Comparison of ENCODE assay signal across 8 cellular contexts in the genomic region with DNA sequence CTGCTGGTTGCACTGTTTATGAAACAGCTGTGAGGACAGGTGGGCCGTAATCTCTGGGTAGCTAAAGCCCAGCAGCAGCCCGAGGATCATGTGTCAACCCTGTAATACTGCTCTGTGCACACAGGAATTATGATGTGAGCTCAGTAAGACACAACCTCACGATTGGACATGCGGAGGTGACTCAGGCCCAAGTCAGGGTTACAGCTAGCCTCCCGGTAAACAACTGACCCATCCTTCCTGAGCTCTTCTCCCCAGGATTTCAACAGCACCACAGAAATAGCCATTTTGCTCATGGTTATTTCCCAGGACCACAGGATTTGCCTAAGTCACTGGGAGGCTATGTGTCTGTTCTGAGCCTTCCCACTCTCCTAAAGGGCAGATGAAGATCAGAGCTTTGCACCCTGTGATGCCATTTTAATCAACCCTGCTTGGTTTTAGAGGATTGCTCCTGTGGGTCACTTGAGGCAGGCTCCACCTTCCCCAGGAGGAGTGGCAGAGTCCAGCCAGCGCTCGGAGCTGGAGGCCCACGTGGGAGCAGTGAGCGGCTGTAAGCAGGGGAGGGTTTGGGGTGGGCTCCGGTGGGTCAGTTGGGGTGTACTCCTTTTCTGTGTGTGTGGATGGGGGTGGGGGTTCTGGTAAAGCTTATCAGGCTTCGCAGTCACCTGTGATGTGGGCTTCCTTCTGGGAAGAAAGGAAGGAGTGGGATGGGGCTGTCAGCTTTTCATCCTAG. TPM values are rescaled to one million over a fixed set of nuclear protein-coding genes. Genes with fewer than 3 reads are reported as not detected.
DNase-seq lines count a peak whose midpoint lies in the region; ATAC-seq and TF ChIP-seq lines count a peak whose summit lies in the region.

A gene (plus strand): TSS at position 363 of the 730 bp plus-strand sequence. CDS start 6,256 bp downstream, outside the sequence.

- H3K79me2 ChIP-seq in fibroblast of lung (ENCODE audit: control insufficient read depth, insufficient read depth, low read length) = peaks cover 17% of the 10 kb centered on the region

- H3K9ac ChIP-seq in fibroblast of lung (ENCODE audit: insufficient read depth, low read length) = peak within 1 kb of the TSS; percentile 63

- H3K4me2 ChIP-seq in fibroblast of lung (ENCODE audit: extremely low read depth, insufficient read depth, low read length) = peak within 1 kb of the TSS; percentile 86

- H4K20me1 ChIP-seq in fibroblast of lung (ENCODE audit: control insufficient read depth, extremely low read depth, insufficient read depth, low read length) = no peaks in the 10 kb centered on the region

- no peaks in the 10 kb centered on the region for H3K9me3 ChIP-seq in BE2C
- no peaks in the 10 kb centered on the region for H3K9me3 ChIP-seq in fibroblast of lung (ENCODE audit: control insufficient read depth, insufficient read depth, low read depth, low read length)

- H3K4me3 ChIP-seq in BE2C (ENCODE audit: low read depth, low read length) = peak within 1 kb of the TSS; percentile 67
- peak within 1 kb of the TSS; percentile 75 for H3K4me3 ChIP-seq in WI38 (ENCODE audit: low read depth, low read length)
- peak within 1 kb of the TSS; percentile 18 to 63 (median 34) for H3K4me3 ChIP-seq in fibroblast of lung (replicated peaks in 1 of 4; ENCODE audit: control extremely low read depth in 1 of 4, insufficient read depth in 1 of 4, low read depth in 3 of 4, low read length in 4 of 4)

- H3K4me1 ChIP-seq in BE2C (peaks cover 4% of the 10 kb centered on the region; the same call in 1 of the 2 replicates), fibroblast of lung (ENCODE audit: control insufficient read depth, extremely low read depth, insufficient read depth, low read length) (peaks cover 16% of the 10 kb centered on the region)

- TF ChIP-seq CTCF in BE2C (IDR thresholded peaks at IDR 0.05; ENCODE audit: low read depth, low read length) (no peak), WI38 (IDR thresholded peaks at IDR 0.05; ENCODE audit: low read depth, low read length) (no peak), fibroblast of lung (conservative IDR thresholded peaks at IDR 0.05 in 1 of 2, IDR thresholded peaks at IDR 0.05 in 1 of 2; ENCODE audit: low read depth in 1 of 2, low read length in 2 of 2) (no peak)

- no peaks in the 10 kb centered on the region for H3K36me3 ChIP-seq in BE2C
- no peaks in the 10 kb centered on the region for H3K36me3 ChIP-seq in fibroblast of lung (ENCODE audit: control insufficient read depth, insufficient read depth, low read length)

- peak; percentile 28 for ATAC-seq in GM19023 (IDR thresholded peaks at IDR 0.05; ENCODE audit: unreplicated experiment)
- ATAC-seq in HG02678 (IDR thresholded peaks at IDR 0.05; ENCODE audit: unreplicated experiment) = no peak
- ATAC-seq in GM21737 (IDR thresholded peaks at IDR 0.05; ENCODE audit: unreplicated experiment) = no peak

- H3K27ac ChIP-seq in fibroblast of lung (ENCODE audit: insufficient read depth, low read length) = peak within 1 kb of the TSS; percentile 82

- H3K27me3 ChIP-seq in BE2C (no peaks in the 10 kb centered on the region), fibroblast of lung (ENCODE audit: control insufficient read depth, insufficient read depth, low read length) (no peaks in the 10 kb centered on the region)

- peak within 1 kb of the TSS; percentile 50 for H2AFZ ChIP-seq in fibroblast of lung (ENCODE audit: low read length)

- DNase-seq in BE2C = no peak
- peak; percentile 63 to 91 (median 69) for DNase-seq in NCI-H1417 (lab: John Stamatoyannopoulos, UW)
- peak; percentile 90 to 93 for DNase-seq in fibroblast of lung (ENCODE audit: low read depth in 2 of 2)
- DNase-seq in pons (ENCODE audit: low spot score) = peak; percentile 50

RNA-seq across cellular contexts. Expression of the gene that starts here (rescaled TPM):
- polyA plus RNA-seq in BE2C (2012; ENCODE audit: insufficient read depth, insufficient read length, low read depth) = 11.3 TPM
- total RNA-seq in fibroblast of lung = 6.2 and 24.9 TPM in 2 replicates
- 11.3 and 18.1 TPM in 2 replicates for polyA plus RNA-seq in fibroblast of lung
- polyA plus RNA-seq in fibroblast of lung (2012) = 7.9 and 11.9 TPM in 2 replicates
- 34.1 and 52.0 TPM in 2 replicates for polyA minus RNA-seq in fibroblast of lung (ENCODE audit: low replicate concordance)
